ENCODE assay signal across 12 cellular contexts in the genomic region with DNA sequence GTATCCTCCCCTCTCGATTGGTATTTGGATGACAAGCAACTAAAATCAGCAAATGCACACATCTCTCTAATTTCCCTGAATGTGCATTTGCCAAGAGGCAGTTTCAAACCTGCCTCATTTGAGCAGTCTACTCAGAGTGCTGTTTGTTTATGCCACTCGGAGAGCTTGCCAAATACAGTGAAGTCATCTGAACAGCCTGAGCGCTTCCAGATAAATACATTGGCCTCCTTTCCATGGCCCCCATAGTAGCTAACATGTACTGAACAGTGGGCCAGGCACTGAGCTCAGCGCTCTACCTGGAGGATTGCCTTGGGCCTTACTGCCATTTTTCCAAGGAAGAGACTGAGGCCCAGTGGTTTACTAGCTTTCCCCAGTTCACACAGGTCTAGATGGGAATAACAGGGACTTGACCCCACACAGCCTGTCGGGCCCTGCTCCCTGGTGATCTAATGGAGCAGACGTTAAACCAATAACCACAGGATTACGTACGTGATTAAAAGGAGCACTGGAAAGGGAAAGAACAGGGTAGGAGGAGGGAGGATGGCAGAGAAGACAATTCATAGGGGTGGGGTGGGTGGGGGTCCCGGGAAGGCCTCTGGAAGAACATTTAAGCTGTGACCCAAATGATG. TPM values are rescaled to one million over a fixed set of nuclear protein-coding genes. Genes with fewer than 3 reads are reported as not detected.
DNase-seq lines count a peak whose midpoint lies in the region; ATAC-seq and TF ChIP-seq lines count a peak whose summit lies in the region.
"Had no signal": no experiment of that assay in that cellular context is flagged by ENCODE, and none has a peak within 500 bp of the region (broad histone marks: within the 10 kb centered on the region; RNA-seq: fewer than 3 reads in every experiment).

No MANE protein-coding gene starts in this region.

- H3K27ac Mint-ChIP-seq in stimulated activated effector memory CD8-positive, alpha-beta T cell treated with anti-CD3 and anti-CD28 coated beads, Interleukin-12 subunit alpha, Interleukin-12 subunit beta, amount 100 ng/mL, for 72 hours = no peak overlapping the region
- H3K27ac Mint-ChIP-seq: activated CD8-positive, alpha-beta T cell treated with anti-CD3 and anti-CD28 coated beads for 36 hours had no signal

- TF ChIP-seq CTCF in breast epithelium (IDR thresholded peaks at IDR 0.05) = no peak

- TF ChIP-seq POLR2A in breast epithelium (IDR thresholded peaks at IDR 0.05) = no peak

- no peaks in the 10 kb centered on the region for H3K4me1 ChIP-seq in breast epithelium

- H3K4me3 Mint-ChIP-seq in stimulated activated effector memory CD8-positive, alpha-beta T cell treated with anti-CD3 and anti-CD28 coated beads, Interleukin-12 subunit alpha, Interleukin-12 subunit beta, amount 100 ng/mL, for 72 hours = no peak overlapping the region
- H3K4me3 Mint-ChIP-seq: activated CD8-positive, alpha-beta T cell treated with anti-CD3 and anti-CD28 coated beads for 36 hours; naive B cell had no signal

- H3K27me3 ChIP-seq in breast epithelium = no peaks in the 10 kb centered on the region

- intact Hi-C loops in breast epithelium (cut with DNase I; ENCODE audit: low total_unique reads) = loop anchor here (5.0 kb wide), 1 partner anchor 56 kb away; no protein-coding TSS in a partner anchor

- peak overlapping the region; percentile 76 to 77 for H3K27ac ChIP-seq in breast epithelium

- H3K36me3 ChIP-seq in breast epithelium = no peaks in the 10 kb centered on the region

- H3K4me1 Mint-ChIP-seq in stimulated activated effector memory CD8-positive, alpha-beta T cell treated with anti-CD3 and anti-CD28 coated beads, Interleukin-12 subunit alpha, Interleukin-12 subunit beta, amount 100 ng/mL, for 72 hours = peaks cover 14% of the 10 kb centered on the region

- H3K9me3 ChIP-seq in breast epithelium = no peaks in the 10 kb centered on the region

- no peaks in the 10 kb centered on the region for H3K36me3 Mint-ChIP-seq in stimulated activated effector memory CD8-positive, alpha-beta T cell treated with anti-CD3 and anti-CD28 coated beads, Interleukin-12 subunit alpha, Interleukin-12 subunit beta, amount 100 ng/mL, for 72 hours
- H3K36me3 Mint-ChIP-seq: naive B cell had no signal

- H3K9me3 Mint-ChIP-seq in stimulated activated effector memory CD8-positive, alpha-beta T cell treated with anti-CD3 and anti-CD28 coated beads, Interleukin-12 subunit alpha, Interleukin-12 subunit beta, amount 100 ng/mL, for 72 hours = no peaks in the 10 kb centered on the region
- H3K9me3 Mint-ChIP-seq: activated CD8-positive, alpha-beta T cell treated with anti-CD3 and anti-CD28 coated beads for 36 hours; naive B cell had no signal

- DNase-seq in NCI-H2029 (lab: John Stamatoyannopoulos, UW) (peak; percentile 67), breast epithelium (ENCODE audit: low spot score in 2 of 2) (peak in 1 of 2 donors; percentile 61), iris pigment epithelial cell (ENCODE audit: low read depth) (peak; percentile 85), superior temporal gyrus (ENCODE audit: extremely low spot score) (peak; percentile 81), HUDEP-2 (lab: John Stamatoyannopoulos, UW; ENCODE audit: unreplicated experiment in 76 of 76) (no peak)
- DNase-seq in stimulated activated effector memory CD8-positive, alpha-beta T cell treated with anti-CD3 and anti-CD28 coated beads, Interleukin-12 subunit alpha, Interleukin-12 subunit beta, amount 100 ng/mL, for 72 hours (ENCODE audit: low spot score in 2 of 2) = no peak
- DNase-seq: activated CD8-positive, alpha-beta T cell treated with anti-CD3 and anti-CD28 coated beads for 36 hours; HCEC 1CT; naive B cell; PC-3 had no signal

- no peak for ATAC-seq in stimulated activated effector memory CD8-positive, alpha-beta T cell treated with anti-CD3 and anti-CD28 coated beads, Interleukin-12 subunit alpha, Interleukin-12 subunit beta, amount 100 ng/mL, for 72 hours
- ATAC-seq in activated CD4-positive, CD25-positive, alpha-beta regulatory T cell treated with anti-CD3 and anti-CD28 coated beads, Interleukin-2, amount 50 U/mL, for 24 hours = no peak
- ATAC-seq: activated CD8-positive, alpha-beta T cell treated with anti-CD3 and anti-CD28 coated beads for 36 hours; PC-3 had no signal

- no peak overlapping the region for H3K4me3 ChIP-seq in breast epithelium

RNA-seq across cellular contexts. Expression of a gene that starts 18.7 kb away (rescaled TPM):
- total RNA-seq in breast epithelium = not detected
- total RNA-seq: activated CD8-positive, alpha-beta T cell treated with anti-CD3 and anti-CD28 coated beads for 36 hours; HT1080; PC-3 had no signal

RNA-seq across cellular contexts. Expression of a gene that starts 49.3 kb away (rescaled TPM):
- not detected for total RNA-seq in breast epithelium
- total RNA-seq: activated CD8-positive, alpha-beta T cell treated with anti-CD3 and anti-CD28 coated beads for 36 hours; HT1080; PC-3 had no signal

Comparison
In these comparisons a context has a peak if more than half of its experiments do, and no peak if none do; other contexts are left out.
1. DNase-seq: peak in NCI-H2029 (single experiment), iris pigment epithelial cell (single experiment) and superior temporal gyrus (single experiment); none in HUDEP-2 (0 of 76) and stimulated activated effector memory CD8-positive, alpha-beta T cell treated with anti-CD3 and anti-CD28 coated beads, Interleukin-12 subunit alpha, Interleukin-12 subunit beta, amount 100 ng/mL, for 72 hours (0 of 2).